Comparison of ENCODE assay signal across 1 cellular context in genomic region chr2:162317910-162318279, GRCh38.
TF ChIP-seq lines count a peak whose summit lies in the region.

No MANE protein-coding gene starts in this region.

TF ChIP-seq in GM23338, 12 proteins besides CTCF, POLR2A, EP300 and RAD21 (continued from another document):
- TF ChIP-seq, protein P1, sequence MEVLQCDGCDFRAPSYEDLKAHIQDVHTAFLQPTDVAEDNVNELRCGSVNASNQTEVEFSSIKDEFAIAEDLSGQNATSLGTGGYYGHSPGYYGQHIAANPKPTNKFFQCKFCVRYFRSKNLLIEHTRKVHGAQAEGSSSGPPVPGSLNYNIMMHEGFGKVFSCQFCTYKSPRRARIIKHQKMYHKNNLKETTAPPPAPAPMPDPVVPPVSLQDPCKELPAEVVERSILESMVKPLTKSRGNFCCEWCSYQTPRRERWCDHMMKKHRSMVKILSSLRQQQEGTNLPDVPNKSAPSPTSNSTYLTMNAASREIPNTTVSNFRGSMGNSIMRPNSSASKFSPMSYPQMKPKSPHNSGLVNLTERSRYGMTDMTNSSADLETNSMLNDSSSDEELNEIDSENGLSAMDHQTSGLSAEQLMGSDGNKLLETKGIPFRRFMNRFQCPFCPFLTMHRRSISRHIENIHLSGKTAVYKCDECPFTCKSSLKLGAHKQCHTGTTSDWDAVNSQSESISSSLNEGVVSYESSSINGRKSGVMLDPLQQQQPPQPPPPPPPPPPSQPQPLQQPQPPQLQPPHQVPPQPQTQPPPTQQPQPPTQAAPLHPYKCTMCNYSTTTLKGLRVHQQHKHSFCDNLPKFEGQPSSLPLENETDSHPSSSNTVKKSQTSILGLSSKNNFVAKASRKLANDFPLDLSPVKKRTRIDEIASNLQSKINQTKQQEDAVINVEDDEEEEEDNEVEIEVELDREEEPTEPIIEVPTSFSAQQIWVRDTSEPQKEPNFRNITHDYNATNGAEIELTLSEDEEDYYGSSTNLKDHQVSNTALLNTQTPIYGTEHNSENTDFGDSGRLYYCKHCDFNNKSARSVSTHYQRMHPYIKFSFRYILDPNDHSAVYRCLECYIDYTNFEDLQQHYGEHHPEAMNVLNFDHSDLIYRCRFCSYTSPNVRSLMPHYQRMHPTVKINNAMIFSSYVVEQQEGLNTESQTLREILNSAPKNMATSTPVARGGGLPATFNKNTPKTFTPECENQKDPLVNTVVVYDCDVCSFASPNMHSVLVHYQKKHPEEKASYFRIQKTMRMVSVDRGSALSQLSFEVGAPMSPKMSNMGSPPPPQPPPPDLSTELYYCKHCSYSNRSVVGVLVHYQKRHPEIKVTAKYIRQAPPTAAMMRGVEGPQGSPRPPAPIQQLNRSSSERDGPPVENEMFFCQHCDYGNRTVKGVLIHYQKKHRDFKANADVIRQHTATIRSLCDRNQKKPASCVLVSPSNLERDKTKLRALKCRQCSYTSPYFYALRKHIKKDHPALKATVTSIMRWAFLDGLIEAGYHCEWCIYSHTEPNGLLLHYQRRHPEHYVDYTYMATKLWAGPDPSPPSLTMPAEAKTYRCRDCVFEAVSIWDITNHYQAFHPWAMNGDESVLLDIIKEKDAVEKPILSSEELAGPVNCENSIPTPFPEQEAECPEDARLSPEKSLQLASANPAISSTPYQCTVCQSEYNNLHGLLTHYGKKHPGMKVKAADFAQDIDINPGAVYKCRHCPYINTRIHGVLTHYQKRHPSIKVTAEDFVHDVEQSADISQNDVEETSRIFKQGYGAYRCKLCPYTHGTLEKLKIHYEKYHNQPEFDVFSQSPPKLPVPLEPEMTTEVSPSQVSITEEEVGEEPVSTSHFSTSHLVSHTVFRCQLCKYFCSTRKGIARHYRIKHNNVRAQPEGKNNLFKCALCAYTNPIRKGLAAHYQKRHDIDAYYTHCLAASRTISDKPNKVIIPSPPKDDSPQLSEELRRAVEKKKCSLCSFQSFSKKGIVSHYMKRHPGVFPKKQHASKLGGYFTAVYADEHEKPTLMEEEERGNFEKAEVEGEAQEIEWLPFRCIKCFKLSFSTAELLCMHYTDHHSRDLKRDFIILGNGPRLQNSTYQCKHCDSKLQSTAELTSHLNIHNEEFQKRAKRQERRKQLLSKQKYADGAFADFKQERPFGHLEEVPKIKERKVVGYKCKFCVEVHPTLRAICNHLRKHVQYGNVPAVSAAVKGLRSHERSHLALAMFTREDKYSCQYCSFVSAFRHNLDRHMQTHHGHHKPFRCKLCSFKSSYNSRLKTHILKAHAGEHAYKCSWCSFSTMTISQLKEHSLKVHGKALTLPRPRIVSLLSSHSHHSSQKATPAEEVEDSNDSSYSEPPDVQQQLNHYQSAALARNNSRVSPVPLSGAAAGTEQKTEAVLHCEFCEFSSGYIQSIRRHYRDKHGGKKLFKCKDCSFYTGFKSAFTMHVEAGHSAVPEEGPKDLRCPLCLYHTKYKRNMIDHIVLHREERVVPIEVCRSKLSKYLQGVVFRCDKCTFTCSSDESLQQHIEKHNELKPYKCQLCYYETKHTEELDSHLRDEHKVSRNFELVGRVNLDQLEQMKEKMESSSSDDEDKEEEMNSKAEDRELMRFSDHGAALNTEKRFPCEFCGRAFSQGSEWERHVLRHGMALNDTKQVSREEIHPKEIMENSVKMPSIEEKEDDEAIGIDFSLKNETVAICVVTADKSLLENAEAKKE (CRISPR knock-in tag; IDR thresholded peaks at IDR 0.05), result peak; percentile 57; the same call in 1 of the 2 replicates
- no peak for TF ChIP-seq ZNF331 (CRISPR knock-in tag; IDR thresholded peaks at IDR 0.05; ENCODE audit: low read depth)
TF ChIP-seq in GM23338: peak in this region for 1.
